25 cellular contexts compared by ENCODE assay signal in genomic region chr15:77710637-77711036, GRCh38.
"Had no signal": no experiment of that assay in that cellular context is flagged by ENCODE, and none has a peak within 500 bp of the region (broad histone marks: within the 10 kb centered on the region; RNA-seq: fewer than 3 reads in every experiment).

No MANE protein-coding gene starts in this region.

- H3K4me3 ChIP-seq: cardiac muscle cell, MG63, SJCRH30 had no signal

- H3K27ac Mint-ChIP-seq: activated CD4-positive, alpha-beta memory T cell treated with anti-CD3 and anti-CD28 coated beads, Interleukin-2, amount 10 ng/mL, durations not matched to agents 7 days and 5 days; activated naive CD4-positive, alpha-beta T cell treated with anti-CD3 and anti-CD28 coated beads for 36 hours; activated naive CD8-positive, alpha-beta T cell; activated T-helper 17 cell treated with anti-CD3 and anti-CD28 coated beads, Interleukin-2, amount 50 U/mL, for 72 hours had no signal

- H3K4me3 Mint-ChIP-seq: activated CD4-positive, alpha-beta memory T cell treated with anti-CD3 and anti-CD28 coated beads, Interleukin-2, amount 10 ng/mL, durations not matched to agents 7 days and 5 days; activated naive CD4-positive, alpha-beta T cell treated with anti-CD3 and anti-CD28 coated beads for 36 hours; activated naive CD8-positive, alpha-beta T cell; activated T-helper 17 cell treated with anti-CD3 and anti-CD28 coated beads, Interleukin-2, amount 50 U/mL, for 72 hours had no signal

- H3K27ac ChIP-seq: brain microvascular endothelial cell, cardiac muscle cell, KMS-11, SJCRH30, VCaP had no signal

- ATAC-seq: activated T-helper 17 cell treated with anti-CD3 and anti-CD28 coated beads, Interleukin-2, amount 50 U/mL, for 72 hours had no signal

- DNase-seq: activated CD4-positive, alpha-beta memory T cell treated with anti-CD3 and anti-CD28 coated beads, Interleukin-2, amount 10 ng/mL, durations not matched to agents 7 days and 5 days; activated CD4-positive, alpha-beta T cell treated with anti-CD3 and anti-CD28 coated beads, Interleukin-2, amount 50 U/mL, for 1 hour; activated CD4-positive, CD25-positive, alpha-beta regulatory T cell; activated gamma-delta T cell; activated naive CD4-positive, alpha-beta T cell treated with anti-CD3 and anti-CD28 coated beads for 36 hours; activated T-cell treated with anti-CD3 and anti-CD28 coated beads for 4 hours; activated T-cell treated with anti-CD3 and anti-CD28 coated beads, Interleukin-2, amount 50 U/mL, for 48 hours; brain microvascular endothelial cell; MG63; MV-4-11; NCI-H1105; NCI-H1436; NCI-H1694 treated with DMSO at 0.1 percent for 48 hours; NCI-H2029 treated with DMSO at 0.1 percent for 48 hours; NCI-H345; NCI-H524; Right ventricle myocardium superior; SJCRH30; SK-N-SH; T-helper 1 cell had no signal

- H3K36me3 Mint-ChIP-seq: activated naive CD8-positive, alpha-beta T cell had no signal

- H3K9me3 Mint-ChIP-seq: activated CD4-positive, alpha-beta memory T cell treated with anti-CD3 and anti-CD28 coated beads, Interleukin-2, amount 10 ng/mL, durations not matched to agents 7 days and 5 days; activated naive CD4-positive, alpha-beta T cell treated with anti-CD3 and anti-CD28 coated beads for 36 hours; activated T-helper 17 cell treated with anti-CD3 and anti-CD28 coated beads, Interleukin-2, amount 50 U/mL, for 72 hours had no signal

- H3K27me3 ChIP-seq: brain microvascular endothelial cell, MG63 had no signal

- H3K27me3 Mint-ChIP-seq: activated CD4-positive, alpha-beta memory T cell treated with anti-CD3 and anti-CD28 coated beads, Interleukin-2, amount 10 ng/mL, durations not matched to agents 7 days and 5 days had no signal

- H3K4me1 Mint-ChIP-seq: activated CD4-positive, alpha-beta memory T cell treated with anti-CD3 and anti-CD28 coated beads, Interleukin-2, amount 10 ng/mL, durations not matched to agents 7 days and 5 days; activated T-helper 17 cell treated with anti-CD3 and anti-CD28 coated beads, Interleukin-2, amount 50 U/mL, for 72 hours had no signal
